ENCODE assay signal across 19 cellular contexts in the genomic region with DNA sequence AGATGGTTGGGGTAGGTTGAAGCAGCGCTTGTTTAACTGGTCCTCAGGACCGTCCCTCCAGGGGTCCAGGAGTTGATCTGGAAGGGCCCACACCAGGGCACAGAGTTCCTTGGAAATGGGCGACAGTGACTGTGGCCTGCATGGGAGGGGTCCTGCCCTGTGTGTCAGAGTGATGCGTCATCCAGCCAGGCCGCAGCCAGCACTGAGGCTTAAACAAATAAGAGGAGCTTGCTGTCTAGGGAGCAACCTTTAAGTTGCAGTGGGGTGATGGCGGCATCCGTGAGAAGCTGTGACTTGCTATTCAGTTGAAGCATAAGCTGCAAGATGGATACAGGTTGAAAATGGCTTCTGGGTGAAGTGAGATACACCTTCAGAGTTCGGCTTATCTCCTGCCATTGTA. TPM values are rescaled to one million over a fixed set of nuclear protein-coding genes. Genes with fewer than 3 reads are reported as not detected.
DNase-seq lines count a peak whose midpoint lies in the region; ATAC-seq and TF ChIP-seq lines count a peak whose summit lies in the region.
"Had no signal": no experiment of that assay in that cellular context is flagged by ENCODE, and none has a peak within 500 bp of the region (broad histone marks: within the 10 kb centered on the region; RNA-seq: fewer than 3 reads in every experiment).

No MANE protein-coding gene starts in this region.

- no peaks in the 10 kb centered on the region for H3K9me3 ChIP-seq in adipocyte (ENCODE audit: control insufficient read depth, low read length)
- no peaks in the 10 kb centered on the region for H3K9me3 ChIP-seq in body of pancreas

- DNase-seq in ELR (ENCODE audit: low read depth) (peak; percentile 71), adipocyte (ENCODE audit: low read depth) (peak; percentile 39), choroid plexus epithelial cell (ENCODE audit: low read depth) (peak; percentile 39), smooth muscle cell of the brain vasculature (ENCODE audit: low read depth, low spot score) (peak; percentile 15), cerebellar cortex (ENCODE audit: low spot score) (no peak), KBM-7 (no peak), body of pancreas (no peak), 8988T (no peak)
- DNase-seq: C1 segment of cervical spinal cord; CD8-positive, alpha-beta memory T cell; GM23248; HCEC 1CT; KG1; MV-4-11; NCI-H187; NCI-H226; NCI-H524 treated with DMSO at 0.1 percent for 48 hours; PC-9 had no signal

- no peak for TF ChIP-seq POLR2A in body of pancreas (IDR thresholded peaks at IDR 0.05)

- ATAC-seq in body of pancreas = no peak

- H3K27me3 ChIP-seq in adipocyte (replicated peaks; ENCODE audit: control insufficient read depth, insufficient read depth, low read length) = no peaks in the 10 kb centered on the region
- no peaks in the 10 kb centered on the region for H3K27me3 ChIP-seq in body of pancreas

- no peak overlapping the region for H3K27ac ChIP-seq in body of pancreas
- H3K27ac ChIP-seq: GM23248, PC-9 had no signal

- no peak overlapping the region for H3K9ac ChIP-seq in adipocyte (ENCODE audit: low read length)
- H3K9ac ChIP-seq: GM23248 had no signal

- peaks cover 54% of the 10 kb centered on the region for H3K36me3 ChIP-seq in adipocyte (ENCODE audit: control insufficient read depth, insufficient read depth, low read length, severe bottlenecking)
- peaks cover 0 to 23% of the 10 kb centered on the region in 2 donors for H3K36me3 ChIP-seq in body of pancreas (replicated peaks in 1 of 2; ENCODE audit: insufficient read depth in 1 of 2, low read depth in 2 of 2)

- no peak for TF ChIP-seq CTCF in choroid plexus epithelial cell (conservative IDR thresholded peaks at IDR 0.05; ENCODE audit: low read depth, low read length)
- no peak for TF ChIP-seq CTCF in body of pancreas (IDR thresholded peaks at IDR 0.05)

- H3K4me3 ChIP-seq in adipocyte (ENCODE audit: low read length) = no peak overlapping the region
- no peak overlapping the region for H3K4me3 ChIP-seq in choroid plexus epithelial cell (ENCODE audit: low read depth, low read length)
- no peak overlapping the region for H3K4me3 ChIP-seq in body of pancreas
- H3K4me3 ChIP-seq: GM23248, PC-9 had no signal

- H3K4me1 ChIP-seq in adipocyte (ENCODE audit: control insufficient read depth, insufficient read depth, low read length) = no peaks in the 10 kb centered on the region
- H3K4me1 ChIP-seq in body of pancreas = no peaks in the 10 kb centered on the region

- WGBS in body of pancreas, 2 donors = 89 to 91% methylated on average over 8 of the region's 8 CpGs

- intact Hi-C loops in body of pancreas (cut with DNase I) = no loop called here

- in situ Hi-C loops in KBM-7 (cut with MboI; ENCODE audit: low pct_unique_long_range_greater_than_20kb, low sequenced_read_pairs) = no loop called here

RNA-seq across cellular contexts. Expression of a gene that starts 20.2 kb away (rescaled TPM):
- 10 to 100 TPM; 10.4 to 39.2 TPM for total RNA-seq in body of pancreas

RNA-seq across cellular contexts. Expression of a gene that starts 52.6 kb away (rescaled TPM):
- 1 to 10 TPM in 1 of 2 donors, under 1 TPM in 1; 0.78 to 4.0 TPM for total RNA-seq in body of pancreas
- total RNA-seq: G401, PC-9 had no signal

Comparison
In these comparisons a context has a peak if more than half of its experiments do, and no peak if none do; other contexts are left out.
1. DNase-seq: peak in ELR (single experiment), adipocyte (single experiment), choroid plexus epithelial cell (single experiment) and smooth muscle cell of the brain vasculature (single experiment); none in cerebellar cortex (single experiment), KBM-7 (single experiment), body of pancreas (0 of 4) and 8988T (single experiment).